In the genomic region with DNA sequence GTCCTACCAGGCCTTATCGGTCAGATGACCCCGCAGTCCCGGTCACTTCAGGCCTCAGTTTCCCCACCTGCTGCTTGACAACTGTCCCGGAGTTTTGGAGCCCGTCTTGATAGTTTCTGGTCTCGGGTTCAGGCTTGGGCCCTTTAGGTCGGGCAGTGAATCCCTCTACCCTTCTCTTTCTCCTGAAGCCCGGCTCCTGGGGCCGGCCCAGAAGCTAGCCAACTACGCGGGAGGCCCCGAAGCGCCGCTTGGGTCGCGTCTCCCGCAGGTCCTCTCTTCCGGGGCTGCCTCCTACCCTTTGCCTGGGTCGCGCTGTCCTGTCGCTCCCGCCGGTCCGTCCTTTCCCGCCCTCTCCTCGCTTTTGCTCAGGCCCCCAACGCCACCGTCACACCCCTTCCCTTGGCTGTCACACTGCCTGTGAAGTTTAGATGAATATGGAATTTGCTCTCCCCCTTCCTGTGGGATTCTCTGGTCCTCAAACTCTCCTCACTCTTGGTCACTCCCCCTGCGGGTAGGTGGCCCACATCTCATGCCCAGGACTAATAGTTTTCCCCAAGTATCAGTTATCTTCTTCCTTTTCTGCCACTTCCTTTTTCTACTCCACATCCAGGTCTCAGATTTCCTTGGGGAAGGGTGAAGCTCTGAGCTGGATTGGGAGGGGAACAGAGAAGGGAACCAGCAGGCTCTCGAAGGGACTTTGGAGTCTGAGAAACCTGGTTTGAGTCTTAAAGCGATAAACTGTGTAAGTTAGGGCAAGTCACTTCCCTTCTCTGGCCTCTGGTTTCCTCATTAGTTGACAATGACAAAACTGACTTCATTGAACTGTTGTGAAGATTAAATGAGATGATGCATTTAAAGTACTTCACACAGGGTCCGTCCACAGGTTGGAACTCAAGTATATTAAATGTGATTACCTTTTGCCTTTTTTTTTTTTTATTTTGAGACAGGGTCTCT, we compare ENCODE assay signal across 8 cellular contexts. TPM values are rescaled to one million over a fixed set of nuclear protein-coding genes. Genes with fewer than 3 reads are reported as not detected.
DNase-seq lines count a peak whose midpoint lies in the region; ATAC-seq lines count a peak whose summit lies in the region.

No MANE protein-coding gene starts in this region.

- peaks cover 77% of the 10 kb centered on the region for H3K36me3 Mint-ChIP-seq in activated T-helper 17 cell treated with anti-CD3 and anti-CD28 coated beads, Interleukin-2, amount 50 U/mL, for 72 hours (ENCODE audit: low read depth)

- peak overlapping the region; percentile 100 for H3K27ac Mint-ChIP-seq in activated T-helper 17 cell treated with anti-CD3 and anti-CD28 coated beads, Interleukin-2, amount 50 U/mL, for 72 hours

- H3K27me3 ChIP-seq in right cardiac atrium (ENCODE audit: control insufficient read depth, insufficient read depth): no peaks in the 10 kb centered on the region

- H3K9me3 Mint-ChIP-seq in activated T-helper 17 cell treated with anti-CD3 and anti-CD28 coated beads, Interleukin-2, amount 50 U/mL, for 72 hours: no peaks in the 10 kb centered on the region

- peaks cover 72% of the 10 kb centered on the region for H3K36me3 ChIP-seq in KOPT-K1 (ENCODE audit: insufficient read depth, low read length)

- H3K4me1 ChIP-seq in right cardiac atrium (ENCODE audit: control insufficient read depth, insufficient read depth, low read length): peaks cover 6% of the 10 kb centered on the region

- WGBS in right cardiac atrium: 3% methylated on average over 32 of the region's 32 CpGs

- intact Hi-C loops in right cardiac atrium (cut with DNase I): no loop called here

- H3K9me3 ChIP-seq in KOPT-K1 (ENCODE audit: insufficient read depth, low read length, poor library complexity, severe bottlenecking) (no peaks in the 10 kb centered on the region), right cardiac atrium (ENCODE audit: control insufficient read depth, low read length) (no peaks in the 10 kb centered on the region)

- peak overlapping the region; percentile 99 for H3K4me3 Mint-ChIP-seq in activated T-helper 17 cell treated with anti-CD3 and anti-CD28 coated beads, Interleukin-2, amount 50 U/mL, for 72 hours

- no peak for ATAC-seq in activated T-helper 17 cell treated with anti-CD3 and anti-CD28 coated beads, Interleukin-2, amount 50 U/mL, for 72 hours (replicated peaks)
- ATAC-seq in right cardiac atrium (no peak), GM19452 (IDR thresholded peaks at IDR 0.05; ENCODE audit: unreplicated experiment) (no peak)

- no peaks in the 10 kb centered on the region for H3K27me3 Mint-ChIP-seq in activated T-helper 17 cell treated with anti-CD3 and anti-CD28 coated beads, Interleukin-2, amount 50 U/mL, for 72 hours

- DNase-seq in ELF-1 (ENCODE audit: low read depth, low spot score) (peak; percentile 55), right cardiac atrium (peak in 2 of 3 donors; percentile 67 to 71), skeletal muscle cell (ENCODE audit: low read depth) (no peak), middle frontal gyrus (ENCODE audit: extremely low spot score, low spot score) (no peak)
- no peak for DNase-seq in activated CD8-positive, alpha-beta memory T cell treated with anti-CD3 and anti-CD28 coated beads, Interleukin-2, amount 50 U/mL, for 48 hours

- peaks cover 20% of the 10 kb centered on the region for H3K4me1 Mint-ChIP-seq in activated T-helper 17 cell treated with anti-CD3 and anti-CD28 coated beads, Interleukin-2, amount 50 U/mL, for 72 hours

- H3K4me3 ChIP-seq in right cardiac atrium (ENCODE audit: low read length): peak overlapping the region; percentile 96
- H3K4me3 ChIP-seq in skeletal muscle cell (ENCODE audit: low read depth, low read length): peak overlapping the region; percentile 98

- H3K27ac ChIP-seq in KOPT-K1 (ENCODE audit: low read depth, low read length, poor library complexity, severe bottlenecking): peak overlapping the region; percentile 83
- peak overlapping the region; percentile 98 for H3K27ac ChIP-seq in right cardiac atrium (ENCODE audit: low read length)

RNA-seq across cellular contexts. Expression of a gene that starts 0.8 kb away (rescaled TPM):
- total RNA-seq in activated T-helper 17 cell treated with anti-CD3 and anti-CD28 coated beads, Interleukin-2, amount 50 U/mL, for 72 hours: 100 to 1,000 TPM; 116 to 178 TPM
- 100 to 1,000 TPM; 114 to 129 (median 125) TPM for total RNA-seq in right cardiac atrium
- 170 TPM for polyA plus RNA-seq in right cardiac atrium

RNA-seq across cellular contexts. Expression of a gene that starts 8.7 kb away (rescaled TPM):
- total RNA-seq in activated T-helper 17 cell treated with anti-CD3 and anti-CD28 coated beads, Interleukin-2, amount 50 U/mL, for 72 hours: 1 to 10 TPM; 3.9 to 5.0 TPM
- total RNA-seq in right cardiac atrium: under 1 TPM in 2 of 4 donors, not detected in 2; 0.25 to 0.47 TPM
- polyA plus RNA-seq in right cardiac atrium: 0.23 TPM

RNA-seq across cellular contexts. Expression of a gene that starts 11.7 kb away (rescaled TPM):
- total RNA-seq in activated T-helper 17 cell treated with anti-CD3 and anti-CD28 coated beads, Interleukin-2, amount 50 U/mL, for 72 hours: 10 to 100 TPM; 38.3 to 45.2 TPM
- total RNA-seq in right cardiac atrium: 10 to 100 TPM; 27.8 to 33.4 (median 30.6) TPM
- polyA plus RNA-seq in right cardiac atrium: 34.7 TPM

RNA-seq across cellular contexts. Expression of a gene that starts 19.7 kb away (rescaled TPM):
- total RNA-seq in activated T-helper 17 cell treated with anti-CD3 and anti-CD28 coated beads, Interleukin-2, amount 50 U/mL, for 72 hours: 10 to 100 TPM; 41.2 to 68.3 TPM
- 10 to 100 TPM; 48.0 to 65.3 (median 50.5) TPM for total RNA-seq in right cardiac atrium
- polyA plus RNA-seq in right cardiac atrium: 56.1 TPM

RNA-seq across cellular contexts. Expression of a gene that starts 22.5 kb away (rescaled TPM):
- not detected for total RNA-seq in activated T-helper 17 cell treated with anti-CD3 and anti-CD28 coated beads, Interleukin-2, amount 50 U/mL, for 72 hours
- total RNA-seq in right cardiac atrium: under 1 TPM; 0.20 to 0.31 (median 0.26) TPM
- polyA plus RNA-seq in right cardiac atrium: 0.45 TPM

Comparison
In these comparisons a context has a peak if more than half of its experiments do, and no peak if none do; other contexts are left out.
1. DNase-seq: peak in ELF-1 (single experiment) and right cardiac atrium (2 of 3); none in skeletal muscle cell (single experiment), middle frontal gyrus (single experiment) and activated CD8-positive, alpha-beta memory T cell treated with anti-CD3 and anti-CD28 coated beads, Interleukin-2, amount 50 U/mL, for 48 hours (single experiment).